9 cellular contexts compared by ENCODE assay signal in the genomic region with DNA sequence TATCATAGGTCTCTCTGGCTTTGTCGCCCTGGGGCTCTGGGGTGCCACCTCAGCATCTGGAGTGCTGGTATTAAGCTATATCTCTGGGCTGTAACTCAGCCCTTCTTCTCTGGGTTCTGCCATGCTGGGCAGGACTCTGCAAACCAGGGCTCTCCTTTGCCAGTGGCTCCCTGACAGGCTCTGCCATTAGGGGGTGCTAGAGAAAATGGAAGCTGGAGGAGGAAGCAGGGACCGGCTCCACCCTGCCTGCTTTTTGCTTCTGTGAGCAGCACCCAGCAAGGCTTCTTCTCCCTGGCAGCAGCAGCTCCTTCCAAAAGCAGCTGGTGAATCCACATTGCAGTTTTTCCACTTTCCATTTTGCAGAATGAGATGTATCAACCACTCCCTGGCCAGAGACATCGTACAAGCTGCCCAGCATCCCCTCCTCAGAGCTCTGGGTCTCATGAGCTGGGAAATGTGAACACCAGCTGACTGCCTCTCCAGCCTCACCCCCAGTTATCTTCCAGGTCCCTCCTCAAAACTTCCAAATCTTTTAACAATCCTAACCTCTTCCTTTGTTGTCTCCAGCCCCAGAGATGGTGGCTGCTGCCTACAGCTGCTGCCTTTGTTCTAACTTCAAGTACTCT.
DNase-seq lines count a peak whose midpoint lies in the region; ATAC-seq and TF ChIP-seq lines count a peak whose summit lies in the region.
"Had no signal": no experiment of that assay in that cellular context is flagged by ENCODE, and none has a peak within 500 bp of the region (broad histone marks: within the 10 kb centered on the region; RNA-seq: fewer than 3 reads in every experiment).

No MANE protein-coding gene starts in this region.

- peaks cover 0 to 54% (median 3%) of the 10 kb centered on the region in 4 donors for H3K27me3 ChIP-seq in esophagus muscularis mucosa

- H3K9me3 Mint-ChIP-seq in nephron progenitor cell = no peaks in the 10 kb centered on the region

- no peak for TF ChIP-seq EP300 in esophagus muscularis mucosa (IDR thresholded peaks at IDR 0.05)

- peak; percentile 63 for ATAC-seq in GM19397 (IDR thresholded peaks at IDR 0.05; ENCODE audit: unreplicated experiment)
- no peak for ATAC-seq in GM19324 (IDR thresholded peaks at IDR 0.05; ENCODE audit: low FRiP score, unreplicated experiment)

- no peaks in the 10 kb centered on the region for H3K36me3 ChIP-seq in esophagus muscularis mucosa

- peak; percentile 68 for DNase-seq in CD1c-positive myeloid dendritic cell (ENCODE audit: extremely low spot score)
- peak; percentile 60 to 73 for DNase-seq in NCI-H2081 (lab: John Stamatoyannopoulos, UW)
- DNase-seq in activated CD4-positive, alpha-beta T cell treated with anti-CD3 and anti-CD28 coated beads, Interleukin-2, amount 50 U/mL, for 48 hours = peak; percentile 50 to 60
- DNase-seq in esophagus muscularis mucosa (ENCODE audit: extremely low spot score) = peak; percentile 84
- DNase-seq in nephron progenitor cell = peak; percentile 66
- DNase-seq in GM19240 (ENCODE audit: insufficient read length, low spot score) = no peak

- peaks cover 27% of the 10 kb centered on the region for H3K27me3 Mint-ChIP-seq in nephron progenitor cell (ENCODE audit: low read depth, poor library complexity)

- no peaks in the 10 kb centered on the region for H3K36me3 Mint-ChIP-seq in nephron progenitor cell (ENCODE audit: low read depth)
- H3K36me3 Mint-ChIP-seq: IgD-negative memory B cell had no signal

- no peaks in the 10 kb centered on the region for H3K9me3 ChIP-seq in esophagus muscularis mucosa

- 20% methylated on average over 3 of the region's 3 CpGs for WGBS in esophagus muscularis mucosa

- TF ChIP-seq CTCF in esophagus muscularis mucosa (IDR thresholded peaks at IDR 0.05) (peak; percentile 43 to 65 (median 51)), nephron progenitor cell (IDR thresholded peaks at IDR 0.05) (peak; percentile 57)

- no peak overlapping the region for H3K27ac ChIP-seq in esophagus muscularis mucosa (replicated peaks in 1 of 4)

- peaks cover 12% of the 10 kb centered on the region for H3K4me1 Mint-ChIP-seq in nephron progenitor cell

- H3K4me3 Mint-ChIP-seq in nephron progenitor cell = no peak overlapping the region
- H3K4me3 Mint-ChIP-seq: IgD-negative memory B cell had no signal

- intact Hi-C loops in esophagus muscularis mucosa (cut with DNase I) = loop anchor here (10.0 kb wide), 1 partner anchor 339 kb away; no protein-coding TSS in a partner anchor

- H3K4me1 ChIP-seq in esophagus muscularis mucosa = peaks cover 0 to 4% (median 0%) of the 10 kb centered on the region in 4 donors

- no peak overlapping the region for H3K27ac Mint-ChIP-seq in nephron progenitor cell

- H3K4me3 ChIP-seq in esophagus muscularis mucosa = no peak overlapping the region

- TF ChIP-seq POLR2A in esophagus muscularis mucosa (IDR thresholded peaks at IDR 0.05; ENCODE audit: low read depth) = no peak
